Comparison of ENCODE assay signal across 8 cellular contexts in the genomic region with DNA sequence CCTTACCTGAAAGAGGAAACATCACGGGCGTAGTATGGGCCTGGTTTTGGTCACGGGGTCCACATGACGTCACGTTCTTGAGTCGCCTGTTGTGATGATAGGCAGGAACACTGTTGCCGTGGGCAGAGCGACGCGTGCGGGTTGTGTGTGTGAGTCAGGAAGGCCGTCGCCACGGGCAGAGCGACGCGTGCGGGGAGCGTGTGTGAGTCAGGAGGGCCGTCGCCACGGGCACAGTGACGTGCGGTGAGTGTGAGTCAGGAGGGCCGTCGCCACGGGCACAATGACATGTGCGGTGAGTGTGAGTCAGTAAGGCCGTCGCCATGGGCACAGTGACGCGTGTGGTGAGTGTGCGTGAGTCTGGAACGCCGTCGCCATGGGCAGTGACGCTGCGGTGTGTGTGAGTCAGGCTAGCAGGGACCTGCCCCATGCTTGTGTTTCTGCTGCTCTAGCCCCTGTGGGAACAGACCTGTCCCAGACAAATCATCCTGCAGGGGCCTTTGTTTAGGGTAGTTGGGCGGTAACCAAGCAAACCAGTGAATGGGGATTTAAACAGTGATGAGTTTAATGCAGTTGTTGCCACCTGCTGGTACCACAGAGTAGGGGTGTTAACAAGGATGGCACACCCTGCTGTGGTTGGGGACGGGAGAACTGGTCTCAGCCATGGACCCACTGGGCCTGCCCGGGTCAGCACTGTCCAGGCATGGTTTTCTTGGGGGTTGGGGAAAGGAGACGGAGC. TPM values are rescaled to one million over a fixed set of nuclear protein-coding genes. Genes with fewer than 3 reads are reported as not detected.
DNase-seq lines count a peak whose midpoint lies in the region; ATAC-seq lines count a peak whose summit lies in the region.

No MANE protein-coding gene starts in this region.

- H3K4me3 Mint-ChIP-seq in effector memory CD8-positive, alpha-beta T cell, result peak overlapping the region in 1 of 2 donors; percentile 70

- no peaks in the 10 kb centered on the region for H3K27me3 Mint-ChIP-seq in effector memory CD8-positive, alpha-beta T cell

- no peaks in the 10 kb centered on the region for H3K9me3 Mint-ChIP-seq in effector memory CD8-positive, alpha-beta T cell

- H3K4me1 Mint-ChIP-seq in effector memory CD8-positive, alpha-beta T cell (ENCODE audit: low read depth in 2 of 2), result peaks cover 0 to 4% of the 10 kb centered on the region in 2 donors

- intact Hi-C loops in sciatic nerve (cut with DNase I), result no loop called here

- ATAC-seq in effector memory CD8-positive, alpha-beta T cell (replicated peaks), result peak; percentile 84
- ATAC-seq in sciatic nerve (no peak), HG02571 (IDR thresholded peaks at IDR 0.05; ENCODE audit: unreplicated experiment) (no peak), GM18867 (IDR thresholded peaks at IDR 0.05; ENCODE audit: unreplicated experiment) (no peak)

- H3K27ac Mint-ChIP-seq in effector memory CD8-positive, alpha-beta T cell, result peak overlapping the region; percentile 81 to 95

- H3K36me3 Mint-ChIP-seq in effector memory CD8-positive, alpha-beta T cell (ENCODE audit: insufficient read depth), result peaks cover 15% of the 10 kb centered on the region

- DNase-seq in 8988T (peak; percentile 88), HT1080 (ENCODE audit: low read depth) (peak; percentile 99), sciatic nerve (ENCODE audit: low spot score) (peak; percentile 51), midbrain (lab: John Stamatoyannopoulos, UW) (no peak)
- DNase-seq in activated CD4-positive, alpha-beta T cell treated with anti-CD3 and anti-CD28 coated beads for 4 hours, result peak; percentile 66 to 75
- peak; percentile 46 to 79 (median 76) for DNase-seq in effector memory CD8-positive, alpha-beta T cell

RNA-seq across cellular contexts. Expression of a gene that starts 19.8 kb away (rescaled TPM):
- 190 and 220 TPM in 2 replicates for total RNA-seq in HT1080 (2014; rRNA removed; shearing (Covaris generic))
- polyA plus RNA-seq in HT1080 (2015; cell fraction: cytosol; rRNA removed), result 118 and 126 TPM in 2 replicates
- 83.2 and 90.2 TPM in 2 replicates for polyA plus RNA-seq in HT1080 (2015; cell fraction: nucleus; rRNA removed)
- total RNA-seq in sciatic nerve, result 0.89 TPM

RNA-seq across cellular contexts. Expression of a gene that starts 19.9 kb away (rescaled TPM):
- 49.2 and 52.7 TPM in 2 replicates for total RNA-seq in HT1080 (2014; rRNA removed; shearing (Covaris generic))
- polyA plus RNA-seq in HT1080 (2015; cell fraction: cytosol; rRNA removed), result 42.2 and 47.2 TPM in 2 replicates
- 152 and 154 TPM in 2 replicates for polyA plus RNA-seq in HT1080 (2015; cell fraction: nucleus; rRNA removed)
- 38.5 TPM for total RNA-seq in sciatic nerve

Comparison
In these comparisons a context has a peak if more than half of its experiments do, and no peak if none do; other contexts are left out.
1. RNA of a gene that starts 19.8 kb away (total RNA-seq): 190 to 220 TPM in HT1080; 0.89 TPM in sciatic nerve (single experiment); every median in the first group is over 100 times any median in the second.